In genomic region chr12:99985631-99986030, GRCh38 we compare ENCODE assay signal across 1 cellular context.
TF ChIP-seq lines count a peak whose summit lies in the region.

No MANE protein-coding gene starts in this region.

TF ChIP-seq in SK-N-SH treated with all-trans-retinoic acid at 6 μM for 48 hours, 23 proteins besides CTCF, POLR2A, EP300 and RAD21 (continued from another document):
- TF ChIP-seq TSHZ2 (CRISPR knock-in tag; IDR thresholded peaks at IDR 0.05) (no peak), POU6F1 (CRISPR knock-in tag; IDR thresholded peaks at IDR 0.05; ENCODE audit: borderline replicate concordance, low read depth) (no peak), ARNTL (CRISPR knock-in tag; IDR thresholded peaks at IDR 0.05; ENCODE audit: borderline replicate concordance, low read depth) (no peak), TOX (CRISPR knock-in tag; IDR thresholded peaks at IDR 0.05; ENCODE audit: borderline replicate concordance) (no peak), GLIS3 (CRISPR knock-in tag; IDR thresholded peaks at IDR 0.05) (no peak)
